Comparison of ENCODE assay signal across 10 cellular contexts in the genomic region with DNA sequence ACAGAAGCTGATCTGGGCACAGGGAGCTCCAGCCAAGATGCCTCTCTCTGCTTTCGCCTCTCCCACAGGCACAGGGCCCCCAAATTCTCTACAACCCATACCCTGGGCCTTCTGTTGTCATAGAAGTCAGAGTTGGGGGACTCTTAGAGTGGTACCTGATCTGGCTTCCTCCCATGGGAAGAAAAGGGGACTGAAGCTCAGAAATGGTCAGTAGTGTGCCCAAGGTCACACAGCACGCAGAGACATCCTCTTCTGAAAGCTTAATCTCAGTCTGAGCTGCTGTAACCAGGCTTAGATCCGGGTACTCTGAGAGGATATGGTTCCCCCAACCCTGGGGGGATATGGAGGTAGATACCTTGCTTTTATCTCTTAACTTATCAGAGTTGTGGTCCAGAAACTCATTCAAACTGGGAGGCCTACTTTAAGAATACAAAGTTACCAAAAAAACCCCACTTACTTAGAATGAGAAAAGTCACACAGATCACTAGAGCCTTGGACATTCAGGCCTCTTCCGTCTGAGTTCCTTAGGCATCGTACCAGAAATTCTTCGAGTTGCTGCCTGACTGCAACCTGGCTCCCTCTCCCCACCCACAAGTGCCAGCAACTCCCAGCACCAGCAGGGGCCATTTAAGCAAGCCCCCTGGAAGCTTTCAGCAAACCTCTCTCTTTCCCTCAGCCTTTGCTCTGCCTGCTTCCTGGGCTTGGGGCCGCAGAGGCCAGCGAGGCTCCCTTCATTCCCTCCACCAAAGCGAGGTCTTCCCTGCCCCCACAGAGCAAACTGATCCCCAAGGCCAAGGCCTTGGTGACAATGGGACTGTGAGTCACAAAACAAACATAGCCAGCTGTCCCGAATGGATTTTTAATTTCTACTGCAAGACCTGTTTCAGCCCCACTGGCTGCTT. TPM values are rescaled to one million over a fixed set of nuclear protein-coding genes. Genes with fewer than 3 reads are reported as not detected.
DNase-seq lines count a peak whose midpoint lies in the region; ATAC-seq and TF ChIP-seq lines count a peak whose summit lies in the region.
"Had no signal": no experiment of that assay in that cellular context is flagged by ENCODE, and none has a peak within 500 bp of the region (broad histone marks: within the 10 kb centered on the region; RNA-seq: fewer than 3 reads in every experiment).

No MANE protein-coding gene starts in this region.

- H3K4me1 Mint-ChIP-seq in activated T-helper 1 cell treated with anti-CD3 and anti-CD28 coated beads, Interleukin-12 subunit alpha, Interleukin-12 subunit beta, Interleukin-2, Interleukin-4 antibody, amounts not matched to agents 30 ng/mL and 10 ng/mL and 1 ng/mL, durations not matched to agents 14 hours and 24 hours and 36 hours (ENCODE audit: low read depth) = peaks cover 95% of the 10 kb centered on the region
- peaks cover 56% of the 10 kb centered on the region for H3K4me1 Mint-ChIP-seq in neural progenitor cell
- peaks cover 31% of the 10 kb centered on the region for H3K4me1 Mint-ChIP-seq in activated T-cell treated with anti-CD3 and anti-CD28 coated beads, Interleukin-2, amount 50 U/mL, for 4 hours (ENCODE audit: low read depth)

- no peaks in the 10 kb centered on the region for H4K20me1 ChIP-seq in neural progenitor cell (ENCODE audit: low read depth)

- H3K9me3 Mint-ChIP-seq in activated T-helper 1 cell treated with anti-CD3 and anti-CD28 coated beads, Interleukin-12 subunit alpha, Interleukin-12 subunit beta, Interleukin-2, Interleukin-4 antibody, amounts not matched to agents 30 ng/mL and 10 ng/mL and 1 ng/mL, durations not matched to agents 14 hours and 24 hours and 36 hours = peaks cover 7% of the 10 kb centered on the region
- no peaks in the 10 kb centered on the region for H3K9me3 Mint-ChIP-seq in neural progenitor cell
- no peaks in the 10 kb centered on the region for H3K9me3 Mint-ChIP-seq in activated T-cell treated with anti-CD3 and anti-CD28 coated beads, Interleukin-2, amount 50 U/mL, for 4 hours
- H3K9me3 Mint-ChIP-seq: activated B cell treated with CpG ODN at 0.5 μM for 24 hours had no signal

- ATAC-seq in GM18909 (IDR thresholded peaks at IDR 0.05; ENCODE audit: poor library complexity, unreplicated experiment) = no peak
- ATAC-seq in activated T-cell treated with anti-CD3 and anti-CD28 coated beads, Interleukin-2, amount 50 U/mL, for 4 hours = no peak
- ATAC-seq: left ventricle myocardium superior had no signal

- no peak overlapping the region for H2AFZ ChIP-seq in neural progenitor cell (replicated peaks)

- H3K4me2 ChIP-seq in neural progenitor cell = no peak overlapping the region

- H3K27me3 Mint-ChIP-seq in activated T-helper 1 cell treated with anti-CD3 and anti-CD28 coated beads, Interleukin-12 subunit alpha, Interleukin-12 subunit beta, Interleukin-2, Interleukin-4 antibody, amounts not matched to agents 30 ng/mL and 10 ng/mL and 1 ng/mL, durations not matched to agents 14 hours and 24 hours and 36 hours (ENCODE audit: insufficient read depth) = no peaks in the 10 kb centered on the region
- H3K27me3 Mint-ChIP-seq in neural progenitor cell (ENCODE audit: insufficient read depth, low read depth) = peaks cover 13% of the 10 kb centered on the region
- H3K27me3 Mint-ChIP-seq in activated T-cell treated with anti-CD3 and anti-CD28 coated beads, Interleukin-2, amount 50 U/mL, for 4 hours (ENCODE audit: low read depth) = peaks cover 24% of the 10 kb centered on the region

- H3K27ac ChIP-seq in neural progenitor cell = no peak overlapping the region

- H3K9ac ChIP-seq in neural progenitor cell = no peak overlapping the region

- no peaks in the 10 kb centered on the region for H3K79me2 ChIP-seq in neural progenitor cell (ENCODE audit: low read depth)

- intact Hi-C loops in activated T-helper 1 cell treated with anti-CD3 and anti-CD28 coated beads, Interleukin-12 subunit alpha, Interleukin-12 subunit beta, Interleukin-2, Interleukin-4 antibody, amounts not matched to agents 30 ng/mL and 10 ng/mL and 1 ng/mL, durations not matched to agents 14 hours and 24 hours and 36 hours (cut with micrococcal nuclease) = no loop called here

- H3F3A ChIP-seq in neural progenitor cell (ENCODE audit: low read depth) = no peaks in the 10 kb centered on the region

- peaks cover 37% of the 10 kb centered on the region for H3K27me3 ChIP-seq in neural progenitor cell

- H3K4me3 Mint-ChIP-seq in activated T-helper 1 cell treated with anti-CD3 and anti-CD28 coated beads, Interleukin-12 subunit alpha, Interleukin-12 subunit beta, Interleukin-2, Interleukin-4 antibody, amounts not matched to agents 30 ng/mL and 10 ng/mL and 1 ng/mL, durations not matched to agents 14 hours and 24 hours and 36 hours = peak overlapping the region; percentile 94
- no peak overlapping the region for H3K4me3 Mint-ChIP-seq in neural progenitor cell
- H3K4me3 Mint-ChIP-seq in activated T-cell treated with anti-CD3 and anti-CD28 coated beads, Interleukin-2, amount 50 U/mL, for 4 hours = no peak overlapping the region
- H3K4me3 Mint-ChIP-seq: activated B cell treated with CpG ODN at 0.5 μM for 24 hours had no signal

- peak overlapping the region; percentile 98 for H3K27ac Mint-ChIP-seq in activated T-helper 1 cell treated with anti-CD3 and anti-CD28 coated beads, Interleukin-12 subunit alpha, Interleukin-12 subunit beta, Interleukin-2, Interleukin-4 antibody, amounts not matched to agents 30 ng/mL and 10 ng/mL and 1 ng/mL, durations not matched to agents 14 hours and 24 hours and 36 hours
- H3K27ac Mint-ChIP-seq in neural progenitor cell = peak overlapping the region; percentile 86
- H3K27ac Mint-ChIP-seq: activated B cell treated with CpG ODN at 0.5 μM for 24 hours had no signal

- peaks cover 37% of the 10 kb centered on the region for H3K36me3 Mint-ChIP-seq in activated T-helper 1 cell treated with anti-CD3 and anti-CD28 coated beads, Interleukin-12 subunit alpha, Interleukin-12 subunit beta, Interleukin-2, Interleukin-4 antibody, amounts not matched to agents 30 ng/mL and 10 ng/mL and 1 ng/mL, durations not matched to agents 14 hours and 24 hours and 36 hours (ENCODE audit: low read depth)
- no peaks in the 10 kb centered on the region for H3K36me3 Mint-ChIP-seq in neural progenitor cell
- no peaks in the 10 kb centered on the region for H3K36me3 Mint-ChIP-seq in activated T-cell treated with anti-CD3 and anti-CD28 coated beads, Interleukin-2, amount 50 U/mL, for 4 hours (ENCODE audit: insufficient read depth)

- H3K4me3 ChIP-seq in GM12865 (ENCODE audit: low read depth, low read length) = peak overlapping the region; percentile 50
- no peak overlapping the region for H3K4me3 ChIP-seq in neural progenitor cell

- DNase-seq in GM12865 (ENCODE audit: low read depth) = peak; percentile 54
- DNase-seq in NCI-H146 treated with DMSO at 0.1 percent for 48 hours (lab: John Stamatoyannopoulos, UW; ENCODE audit: unreplicated experiment) = peak; percentile 79
- no peak for DNase-seq in activated T-helper 1 cell treated with anti-CD3 and anti-CD28 coated beads, Interleukin-12 subunit alpha, Interleukin-12 subunit beta, Interleukin-2, Interleukin-4 antibody, amounts not matched to agents 30 ng/mL and 10 ng/mL and 1 ng/mL, durations not matched to agents 14 hours and 24 hours and 36 hours (ENCODE audit: low spot score)
- DNase-seq in neural progenitor cell (ENCODE audit: low spot score) = no peak
- DNase-seq in retina = no peak
- DNase-seq in activated T-cell treated with anti-CD3 and anti-CD28 coated beads, Interleukin-2, amount 50 U/mL, for 4 hours = no peak
- DNase-seq in NAMALWA (ENCODE audit: low spot score) = no peak
- DNase-seq: activated B cell treated with CpG ODN at 0.5 μM for 24 hours, left ventricle myocardium superior had no signal

- TF ChIP-seq CTCF in GM12865 (IDR thresholded peaks at IDR 0.05; ENCODE audit: insufficient read depth, low read depth, low read length, missing control alignments) = no peak
- TF ChIP-seq CTCF in neural progenitor cell (IDR thresholded peaks at IDR 0.05) = no peak

- H3K36me3 ChIP-seq in neural progenitor cell = no peaks in the 10 kb centered on the region

- peaks cover 6% of the 10 kb centered on the region for H3K4me1 ChIP-seq in neural progenitor cell

- no peaks in the 10 kb centered on the region for H3K9me3 ChIP-seq in neural progenitor cell (ENCODE audit: low read depth)

RNA-seq across cellular contexts. Expression of gene KRT7, which starts 13.9 kb away (rescaled TPM):
- total RNA-seq in activated T-helper 1 cell treated with anti-CD3 and anti-CD28 coated beads, Interleukin-12 subunit alpha, Interleukin-12 subunit beta, Interleukin-2, Interleukin-4 antibody, amounts not matched to agents 30 ng/mL and 10 ng/mL and 1 ng/mL, durations not matched to agents 14 hours and 24 hours and 36 hours = 15.5 and 21.2 TPM in 2 replicates
- total RNA-seq in neural progenitor cell (ENCODE audit: low replicate concordance) = 3.2 TPM in 1 of 2 replicates, not detected in the other
- 1 to 10 TPM; 1.2 to 2.1 (median 1.5) TPM for total RNA-seq in activated T-cell treated with anti-CD3 and anti-CD28 coated beads, Interleukin-2, amount 50 U/mL, for 4 hours

RNA-seq across cellular contexts. Expression of gene KRT86, which starts 27.5 kb away (rescaled TPM):
- 0.73 and 0.93 TPM in 2 replicates for total RNA-seq in activated T-helper 1 cell treated with anti-CD3 and anti-CD28 coated beads, Interleukin-12 subunit alpha, Interleukin-12 subunit beta, Interleukin-2, Interleukin-4 antibody, amounts not matched to agents 30 ng/mL and 10 ng/mL and 1 ng/mL, durations not matched to agents 14 hours and 24 hours and 36 hours
- not detected in 2 replicates for total RNA-seq in neural progenitor cell (ENCODE audit: low replicate concordance)
- not detected for total RNA-seq in activated T-cell treated with anti-CD3 and anti-CD28 coated beads, Interleukin-2, amount 50 U/mL, for 4 hours
- total RNA-seq: activated B cell treated with CpG ODN at 0.5 μM for 24 hours, left ventricle myocardium superior had no signal

RNA-seq across cellular contexts. Expression of gene KRT81, which starts 44.4 kb away (rescaled TPM):
- total RNA-seq in activated T-helper 1 cell treated with anti-CD3 and anti-CD28 coated beads, Interleukin-12 subunit alpha, Interleukin-12 subunit beta, Interleukin-2, Interleukin-4 antibody, amounts not matched to agents 30 ng/mL and 10 ng/mL and 1 ng/mL, durations not matched to agents 14 hours and 24 hours and 36 hours = not detected in 2 replicates
- 0.09 TPM in 1 of 2 replicates, not detected in the other for total RNA-seq in neural progenitor cell (ENCODE audit: low replicate concordance)
- total RNA-seq in activated T-cell treated with anti-CD3 and anti-CD28 coated beads, Interleukin-2, amount 50 U/mL, for 4 hours = under 1 TPM; 0.19 to 0.25 (median 0.24) TPM
- total RNA-seq: activated B cell treated with CpG ODN at 0.5 μM for 24 hours, left ventricle myocardium superior had no signal

RNA-seq across cellular contexts. Expression of gene KRT80, which starts 55.2 kb away (rescaled TPM):
- total RNA-seq in activated T-helper 1 cell treated with anti-CD3 and anti-CD28 coated beads, Interleukin-12 subunit alpha, Interleukin-12 subunit beta, Interleukin-2, Interleukin-4 antibody, amounts not matched to agents 30 ng/mL and 10 ng/mL and 1 ng/mL, durations not matched to agents 14 hours and 24 hours and 36 hours = not detected in 2 replicates
- 0.12 TPM in 1 of 2 replicates, not detected in the other for total RNA-seq in neural progenitor cell (ENCODE audit: low replicate concordance)
- total RNA-seq in activated T-cell treated with anti-CD3 and anti-CD28 coated beads, Interleukin-2, amount 50 U/mL, for 4 hours = under 1 TPM in 2 of 3 donors, not detected in 1; 0.05 to 0.08 TPM
- total RNA-seq: activated B cell treated with CpG ODN at 0.5 μM for 24 hours, left ventricle myocardium superior had no signal

Comparison
In these comparisons a context has a peak if more than half of its experiments do, and no peak if none do; other contexts are left out.
1. DNase-seq: peak in GM12865 (single experiment) and NCI-H146 treated with DMSO at 0.1 percent for 48 hours (single experiment); none in activated T-helper 1 cell treated with anti-CD3 and anti-CD28 coated beads, Interleukin-12 subunit alpha, Interleukin-12 subunit beta, Interleukin-2, Interleukin-4 antibody, amounts not matched to agents 30 ng/mL and 10 ng/mL and 1 ng/mL, durations not matched to agents 14 hours and 24 hours and 36 hours (single experiment), neural progenitor cell (single experiment), retina (single experiment), activated T-cell treated with anti-CD3 and anti-CD28 coated beads, Interleukin-2, amount 50 U/mL, for 4 hours (single experiment) and NAMALWA (single experiment).